In genomic region chr12:50574621-50575348, GRCh38 we compare ENCODE assay signal across 12 cellular contexts.
DNase-seq lines count a peak whose midpoint lies in the region; ATAC-seq and TF ChIP-seq lines count a peak whose summit lies in the region.
"Had no signal": no experiment of that assay in that cellular context is flagged by ENCODE, and none has a peak within 500 bp of the region (broad histone marks: within the 10 kb centered on the region; RNA-seq: fewer than 3 reads in every experiment).

No MANE protein-coding gene starts in this region.

- H3K4me1 Mint-ChIP-seq in HFFc6 (ENCODE audit: low read depth): peaks cover 52% of the 10 kb centered on the region

- TF ChIP-seq CTCF in HFFc6 (IDR thresholded peaks at IDR 0.05) (no peak), right lobe of liver (IDR thresholded peaks at IDR 0.05) (no peak), upper lobe of left lung (IDR thresholded peaks at IDR 0.05) (no peak)

- intact Hi-C loops in right lobe of liver (cut with DNase I): no loop called here

- no peaks in the 10 kb centered on the region for H3K36me3 Mint-ChIP-seq in HFFc6 (ENCODE audit: low read depth)

- peak overlapping the region; percentile 78 for H3K27ac Mint-ChIP-seq in HFFc6

- WGBS in right lobe of liver (ENCODE audit: insufficient coverage, low coverage, low lambda C conversion rate, missing lambda C conversion rate): 24% methylated on average over 5 of the region's 5 CpGs
- 39 to 43% methylated on average over 5 of the region's 5 CpGs for WGBS in upper lobe of left lung, 2 donors

- ATAC-seq in right lobe of liver (peak; percentile 24 to 42 (median 33)), upper lobe of left lung (ENCODE audit: low FRiP score in 2 of 2) (peak; percentile 17 to 55)
- ATAC-seq: left colon had no signal

- H3K27ac ChIP-seq in right lobe of liver: peak overlapping the region in 2 of 3 donors; percentile 38 to 67
- H3K27ac ChIP-seq in upper lobe of left lung: peak overlapping the region; percentile 25 to 62 (median 56)

- TF ChIP-seq EP300 in upper lobe of left lung (IDR thresholded peaks at IDR 0.05): peak in 1 of 4 donors; percentile 22

- H3K36me3 ChIP-seq in right lobe of liver (no peaks in the 10 kb centered on the region), upper lobe of left lung (no peaks in the 10 kb centered on the region), H7 (replicated peaks; ENCODE audit: control insufficient read depth, insufficient read depth, low read length) (no peaks in the 10 kb centered on the region)
- H3K36me3 ChIP-seq: transverse colon had no signal

- H3K9me3 ChIP-seq in right lobe of liver (no peaks in the 10 kb centered on the region), upper lobe of left lung (no peaks in the 10 kb centered on the region)
- H3K9me3 ChIP-seq: transverse colon had no signal

- H3K27me3 ChIP-seq in right lobe of liver: no peaks in the 10 kb centered on the region
- H3K27me3 ChIP-seq in upper lobe of left lung: no peaks in the 10 kb centered on the region
- H3K27me3 ChIP-seq in H7 (ENCODE audit: control insufficient read depth, insufficient read depth, low read length): no peaks in the 10 kb centered on the region
- H3K27me3 ChIP-seq: transverse colon had no signal

- TF ChIP-seq POLR2A in right lobe of liver (IDR thresholded peaks at IDR 0.05) (no peak), upper lobe of left lung (IDR thresholded peaks at IDR 0.05) (no peak)

- H3K4me3 Mint-ChIP-seq in HFFc6: peak overlapping the region; percentile 76

- H3K4me1 ChIP-seq in right lobe of liver: peaks cover 0 to 68% (median 25%) of the 10 kb centered on the region in 4 donors
- H3K4me1 ChIP-seq in upper lobe of left lung: peaks cover 53 to 59% (median 57%) of the 10 kb centered on the region in 4 donors

- peaks cover 3% of the 10 kb centered on the region; the same call in 1 of the 2 replicates for H3K27me3 Mint-ChIP-seq in HFFc6 (ENCODE audit: insufficient read depth)

- no peak overlapping the region for H3K4me3 ChIP-seq in right lobe of liver
- no peak overlapping the region for H3K4me3 ChIP-seq in upper lobe of left lung
- no peak overlapping the region for H3K4me3 ChIP-seq in H7 (ENCODE audit: insufficient read depth, low read depth, low read length)
- H3K4me3 ChIP-seq: transverse colon had no signal

- DNase-seq in HFFc6 (peak; percentile 62), dedifferentiated amniotic fluid mesenchymal stem cell (ENCODE audit: extremely low spot score) (peak; percentile 31), right lobe of liver (no peak), upper lobe of left lung (no peak), T-helper 2 cell (no peak), H7 (no peak)
- DNase-seq in effector CD8-positive, alpha-beta T cell (lab: John Stamatoyannopoulos, UW): no peak
- DNase-seq: DMS53; left colon; NCI-H2029; NK-92 treated with Interleukin-12 subunit alpha and Interleukin-12 subunit beta, amount 100 ng/mL, for 24 hours; transverse colon had no signal

- no peaks in the 10 kb centered on the region for H3K9me3 Mint-ChIP-seq in HFFc6

Comparison
In these comparisons a context has a peak if more than half of its experiments do, and no peak if none do; other contexts are left out.
1. DNase-seq: peak in HFFc6 (single experiment) and dedifferentiated amniotic fluid mesenchymal stem cell (single experiment); none in right lobe of liver (0 of 3), upper lobe of left lung (0 of 2), T-helper 2 cell (0 of 5), H7 (single experiment) and effector CD8-positive, alpha-beta T cell (single experiment).